ENCODE assay signal across 7 cellular contexts in the genomic region with DNA sequence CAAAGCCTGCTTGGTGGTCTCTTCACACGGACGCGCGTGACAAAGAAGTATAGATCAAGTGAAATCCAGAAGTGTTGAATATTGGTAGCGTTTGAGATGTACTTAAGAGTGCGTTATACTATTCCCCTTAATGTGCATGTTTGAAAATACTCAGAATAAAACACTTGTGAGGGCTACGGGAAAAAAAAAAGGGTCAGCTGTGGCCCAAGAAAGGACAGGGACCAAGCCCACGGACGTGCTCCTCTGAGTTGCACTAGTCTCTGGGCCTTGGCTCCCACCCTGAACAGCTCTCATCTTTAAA. TPM values are rescaled to one million over a fixed set of nuclear protein-coding genes. Genes with fewer than 3 reads are reported as not detected.
A peak's percentile ranks its signal among the peaks of the same experiment; 100 is the strongest.
DNase-seq lines count a peak whose midpoint lies in the region; ATAC-seq and TF ChIP-seq lines count a peak whose summit lies in the region.

No MANE protein-coding gene starts in this region.

- H3K4me1 Mint-ChIP-seq in activated T-helper 17 cell treated with anti-CD3 and anti-CD28 coated beads, Interleukin-2, amount 50 U/mL, for 72 hours = peaks cover 10% of the 10 kb centered on the region

- no peak for TF ChIP-seq RAD21 in HCT116 (IDR thresholded peaks at IDR 0.05; ENCODE audit: low read depth)

- H3K4me2 ChIP-seq in HCT116 (ENCODE audit: low read length) = peak overlapping the region; percentile 98

- no peaks in the 10 kb centered on the region for H3K9me3 Mint-ChIP-seq in activated T-helper 17 cell treated with anti-CD3 and anti-CD28 coated beads, Interleukin-2, amount 50 U/mL, for 72 hours

- H3K36me3 Mint-ChIP-seq in activated T-helper 17 cell treated with anti-CD3 and anti-CD28 coated beads, Interleukin-2, amount 50 U/mL, for 72 hours (ENCODE audit: low read depth) = peaks cover 39% of the 10 kb centered on the region

- TSS peak; percentile 99 for BruUV-seq in HCT116 (replicated peaks; lab: Mats Ljungman, UMichigan)

- TF ChIP-seq POLR2A in HCT116 (IDR thresholded peaks at IDR 0.05; ENCODE audit: borderline replicate concordance, extremely low read depth, insufficient read depth, insufficient read length) (no peak), stomach (IDR thresholded peaks at IDR 0.05) (no peak)

- CTCF ChIA-PET in HCT116 (lab: Charles Lee) = no interaction called here

- no peaks in the 10 kb centered on the region for H3K27me3 ChIP-seq in HCT116 (ENCODE audit: insufficient read depth, low read length)
- H3K27me3 ChIP-seq in iPS-20b (ENCODE audit: insufficient read depth, low read length) = no peaks in the 10 kb centered on the region
- no peaks in the 10 kb centered on the region for H3K27me3 ChIP-seq in stomach

- H3K79me2 ChIP-seq in HCT116 (ENCODE audit: insufficient read depth, low read length) = peaks cover 14% of the 10 kb centered on the region

- DNase-seq in HCT116 (ENCODE audit: low read depth, low spot score) = no peak
- DNase-seq in stomach = no peak
- no peak for DNase-seq in COLO668 (lab: John Stamatoyannopoulos, UW; ENCODE audit: unreplicated experiment)
- no peak for DNase-seq in mesenteric fat pad (ENCODE audit: low spot score)
- DNase-seq in activated CD8-positive, alpha-beta memory T cell treated with anti-CD3 and anti-CD28 coated beads for 24 hours = no peak

- H3K4me1 ChIP-seq in HCT116 (ENCODE audit: control insufficient read depth in 1 of 2, insufficient read depth in 2 of 2, low read length in 2 of 2) (peaks cover 7 to 9% of the 10 kb centered on the region in 2 experiments; a peak in 3 of 4 replicates), iPS-20b (ENCODE audit: insufficient read depth, low read length) (peaks cover 2% of the 10 kb centered on the region; the same call in 1 of the 2 replicates), stomach (peaks cover 17 to 31% (median 29%) of the 10 kb centered on the region in 4 donors)

- H2AFZ ChIP-seq in HCT116 (ENCODE audit: low read depth, low read length, poor library complexity, severe bottlenecking) = no peak overlapping the region

- H3K27me3 Mint-ChIP-seq in activated T-helper 17 cell treated with anti-CD3 and anti-CD28 coated beads, Interleukin-2, amount 50 U/mL, for 72 hours = no peaks in the 10 kb centered on the region

- peak overlapping the region; percentile 92 for H3K9ac ChIP-seq in HCT116 (ENCODE audit: low read length)
- H3K9ac ChIP-seq in iPS-20b (ENCODE audit: low read depth, low read length) = peak overlapping the region; percentile 76; the same call in 1 of the 2 replicates

- RAD21 ChIA-PET in HCT116 (lab: Charles Lee; ENCODE audit: low non-redundant PET in 1 of 2, low total read pairs in 2 of 2, uncharacterized antibody in 2 of 2, unreplicated experiment in 2 of 2) = no interaction called here

- no peaks in the 10 kb centered on the region for H3K9me2 ChIP-seq in HCT116 (ENCODE audit: insufficient read depth)

- H3K27ac ChIP-seq in HCT116 (ENCODE audit: low read depth, low read length) (peak overlapping the region; percentile 73), iPS-20b (ENCODE audit: low read length) (no peak overlapping the region), stomach (peak overlapping the region; percentile 77 to 96 (median 93))

- peak overlapping the region; percentile 91 for H3K4me3 Mint-ChIP-seq in activated T-helper 17 cell treated with anti-CD3 and anti-CD28 coated beads, Interleukin-2, amount 50 U/mL, for 72 hours

- ATAC-seq in HCT116 = no peak
- no peak for ATAC-seq in activated T-helper 17 cell treated with anti-CD3 and anti-CD28 coated beads, Interleukin-2, amount 50 U/mL, for 72 hours (replicated peaks)

- H3K36me3 ChIP-seq in HCT116 (ENCODE audit: control insufficient read depth in 1 of 2, insufficient read depth in 2 of 2, low read length in 2 of 2) = peaks cover 18 to 21% of the 10 kb centered on the region in 2 experiments; a peak in 3 of 4 replicates
- H3K36me3 ChIP-seq in iPS-20b (ENCODE audit: insufficient read depth, low read depth, low read length) = peaks cover 30% of the 10 kb centered on the region
- H3K36me3 ChIP-seq in stomach = peaks cover 30 to 36% (median 31%) of the 10 kb centered on the region in 4 donors

- intact Hi-C loops in HCT116 (cut with micrococcal nuclease) = no loop called here
- intact Hi-C loops in stomach (cut with DNase I; ENCODE audit: low total_unique reads) = no loop called here

- no peak for TF ChIP-seq EP300 in stomach (IDR thresholded peaks at IDR 0.05)

- H3K4me3 ChIP-seq in HCT116 (replicated peaks in 1 of 2; ENCODE audit: low read depth in 1 of 2, low read length in 2 of 2) = peak overlapping the region; percentile 89 to 97
- H3K4me3 ChIP-seq in iPS-20b (ENCODE audit: low read length) = peak overlapping the region; percentile 97
- H3K4me3 ChIP-seq in stomach = peak overlapping the region; percentile 82 to 97 (median 90)

- POLR2A ChIA-PET in HCT116 (lab: Charles Lee) = no interaction called here

- H3K9me3 ChIP-seq in HCT116 (ENCODE audit: control insufficient read depth in 1 of 2, insufficient read depth in 1 of 2, low read depth in 1 of 2, low read length in 2 of 2) (no peaks in the 10 kb centered on the region), iPS-20b (ENCODE audit: insufficient read depth, low read depth, low read length) (no peaks in the 10 kb centered on the region), stomach (no peaks in the 10 kb centered on the region)

- peak overlapping the region; percentile 97 for H3K27ac Mint-ChIP-seq in activated T-helper 17 cell treated with anti-CD3 and anti-CD28 coated beads, Interleukin-2, amount 50 U/mL, for 72 hours

- TF ChIP-seq CTCF in HCT116 (IDR thresholded peaks at IDR 0.05 in 2 of 3, conservative IDR thresholded peaks at IDR 0.05 in 1 of 3; ENCODE audit: borderline replicate concordance in 1 of 3, insufficient read depth in 1 of 3, low read depth in 2 of 3, low read length in 2 of 3) = no peak
- no peak for TF ChIP-seq CTCF in stomach (IDR thresholded peaks at IDR 0.05)

- WGBS in stomach, 5 donors = 9 to 20% (median 11%) methylated on average over 9 of the region's 9 CpGs

- H4K20me1 ChIP-seq in HCT116 (ENCODE audit: insufficient read depth) = no peaks in the 10 kb centered on the region

TF ChIP-seq in HCT116, 20 proteins besides CTCF, POLR2A, EP300 and RAD21 (continues in another document):
- TF ChIP-seq ZNF274 (IDR thresholded peaks at IDR 0.05; ENCODE audit: low read depth, low read length) = no peak
- no peak for TF ChIP-seq EGR1 (IDR thresholded peaks at IDR 0.05; ENCODE audit: low read depth)
- no peak for TF ChIP-seq SIN3A (IDR thresholded peaks at IDR 0.05; ENCODE audit: low read depth)
- no peak for TF ChIP-seq FOSL1 (IDR thresholded peaks at IDR 0.05; ENCODE audit: low read depth)
- no peak for TF ChIP-seq MAX (IDR thresholded peaks at IDR 0.05)
- TF ChIP-seq YY1 (IDR thresholded peaks at IDR 0.05; ENCODE audit: extremely low read depth, insufficient replicate concordance, low read depth, low read length) = no peak
- no peak for TF ChIP-seq SP1 (IDR thresholded peaks at IDR 0.05; ENCODE audit: low read depth)
- TF ChIP-seq ELF1 (IDR thresholded peaks at IDR 0.05; ENCODE audit: borderline replicate concordance, low read depth) = no peak
- no peak for TF ChIP-seq CEBPB (IDR thresholded peaks at IDR 0.05; ENCODE audit: low read depth)
- TF ChIP-seq CBX3 (IDR thresholded peaks at IDR 0.05; ENCODE audit: low read depth) = no peak
- no peak for TF ChIP-seq EZH2 (IDR thresholded peaks at IDR 0.05)
- no peak for TF ChIP-seq ZFX (IDR thresholded peaks at IDR 0.05)
- TF ChIP-seq ATF3 (IDR thresholded peaks at IDR 0.05) = no peak
- no peak for TF ChIP-seq SRF (IDR thresholded peaks at IDR 0.05; ENCODE audit: low read depth)

RNA-seq across cellular contexts. Expression of gene RBM42, which starts 0.6 kb away (rescaled TPM):
- total RNA-seq in HCT116 (2021; ENCODE audit: unreplicated experiment) = 87.2 TPM
- 62.5 and 68.5 TPM in 2 replicates for polyA plus RNA-seq in HCT116 (2012)
- total RNA-seq in activated T-helper 17 cell treated with anti-CD3 and anti-CD28 coated beads, Interleukin-2, amount 50 U/mL, for 72 hours = 10 to 100 TPM; 54.7 to 95.6 TPM
- total RNA-seq in stomach = 100 to 1,000 TPM in 1 of 5 donors, 10 to 100 TPM in 4; 26.6 to 133 (median 46.9) TPM
- 10 to 100 TPM; 56.5 to 60.8 (median 58.6) TPM for polyA plus RNA-seq in stomach
- 63.9 TPM for total RNA-seq in mesenteric fat pad

RNA-seq across cellular contexts. Expression of gene ETV2, which starts 13.3 kb away (rescaled TPM):
- total RNA-seq in HCT116 (2021; ENCODE audit: unreplicated experiment) (1.5 TPM), stomach (10 to 100 TPM in 1 of 5 donors, under 1 TPM in 1, not detected in 3; 0.55 to 11.7 TPM), mesenteric fat pad (0.74 TPM)
- polyA plus RNA-seq in HCT116 (2012) = 1.6 and 2.3 TPM in 2 replicates
- total RNA-seq in activated T-helper 17 cell treated with anti-CD3 and anti-CD28 coated beads, Interleukin-2, amount 50 U/mL, for 72 hours = under 1 TPM; 0.61 to 0.99 TPM
- polyA plus RNA-seq in stomach = 1 to 10 TPM; 4.5 to 6.3 (median 6.1) TPM

RNA-seq across cellular contexts. Expression of gene HAUS5, which starts 15.7 kb away (rescaled TPM):
- total RNA-seq in HCT116 (2021; ENCODE audit: unreplicated experiment) = 31.7 TPM
- polyA plus RNA-seq in HCT116 (2012) = 12.0 and 16.5 TPM in 2 replicates
- total RNA-seq in activated T-helper 17 cell treated with anti-CD3 and anti-CD28 coated beads, Interleukin-2, amount 50 U/mL, for 72 hours = 10 to 100 TPM; 32.0 to 37.2 TPM
- total RNA-seq in stomach = 10 to 100 TPM in 1 of 5 donors, 1 to 10 TPM in 4; 4.1 to 23.2 (median 4.9) TPM
- 10 to 100 TPM in 1 of 3 donors, 1 to 10 TPM in 2; 4.4 to 17.0 (median 5.6) TPM for polyA plus RNA-seq in stomach
- total RNA-seq in mesenteric fat pad = 6.4 TPM

RNA-seq across cellular contexts. Expression of gene COX6B1, which starts 19.9 kb away (rescaled TPM):
- 496 TPM for total RNA-seq in HCT116 (2021; ENCODE audit: unreplicated experiment)
- 640 and 749 TPM in 2 replicates for polyA plus RNA-seq in HCT116 (2012)
- total RNA-seq in activated T-helper 17 cell treated with anti-CD3 and anti-CD28 coated beads, Interleukin-2, amount 50 U/mL, for 72 hours = 100 to 1,000 TPM; 331 to 427 TPM
- 100 to 1,000 TPM; 198 to 680 (median 373) TPM for total RNA-seq in stomach
- polyA plus RNA-seq in stomach = 1,000 to 10,000 TPM; 1,105 to 1,293 (median 1,217) TPM
- 362 TPM for total RNA-seq in mesenteric fat pad

RNA-seq across cellular contexts. Expression of gene UPK1A, which starts 38.1 kb away (rescaled TPM):
- 0.69 TPM for total RNA-seq in HCT116 (2021; ENCODE audit: unreplicated experiment)
- polyA plus RNA-seq in HCT116 (2012) = 3.7 and 4.0 TPM in 2 replicates
- 1 to 10 TPM in 1 of 2 donors, under 1 TPM in 1; 0.73 to 8.0 TPM for total RNA-seq in activated T-helper 17 cell treated with anti-CD3 and anti-CD28 coated beads, Interleukin-2, amount 50 U/mL, for 72 hours
- total RNA-seq in stomach = not detected
- polyA plus RNA-seq in stomach = under 1 TPM in 1 of 3 donors, not detected in 2; 0.08 TPM
- 0.45 TPM for total RNA-seq in mesenteric fat pad
